In genomic region chr2:128628206-128628605, GRCh38 we compare ENCODE assay signal across 19 cellular contexts.
DNase-seq lines count a peak whose midpoint lies in the region; ATAC-seq, FAIRE-seq and TF ChIP-seq lines count a peak whose summit lies in the region.
"Had no signal": no experiment of that assay in that cellular context is flagged by ENCODE, and none has a peak within 500 bp of the region (broad histone marks: within the 10 kb centered on the region; RNA-seq: fewer than 3 reads in every experiment).

No MANE protein-coding gene starts in this region.

- intact Hi-C loops in Right ventricle myocardium inferior (cut with DNase I) = no loop called here
- intact Hi-C loops in kidney (cut with DNase I) = no loop called here

- peaks cover 21% of the 10 kb centered on the region for H3K4me1 Mint-ChIP-seq in chondrocyte (ENCODE audit: low read depth)

- H3K4me1 ChIP-seq in right atrium auricular region = no peaks in the 10 kb centered on the region
- H3K4me1 ChIP-seq in kidney (ENCODE audit: control insufficient read depth in 1 of 2, insufficient read depth in 1 of 2, low read depth in 1 of 2, low read length in 2 of 2) = no peaks in the 10 kb centered on the region
- peaks cover 6% of the 10 kb centered on the region for H3K4me1 ChIP-seq in suprapubic skin

- no peaks in the 10 kb centered on the region for H3K27me3 Mint-ChIP-seq in chondrocyte (ENCODE audit: low read depth)
- H3K27me3 Mint-ChIP-seq: CD4-positive, alpha-beta T cell had no signal

- no peak for FAIRE-seq in kidney (lab: Jason Lieb, UNC)
- FAIRE-seq: GM19239, HTR-8/SVneo had no signal

- H3K27ac Mint-ChIP-seq in chondrocyte (ENCODE audit: unreplicated experiment) = no peak overlapping the region
- H3K27ac Mint-ChIP-seq: CD4-positive, alpha-beta T cell had no signal

- 98% methylated on average over 4 of the region's 7 CpGs for WGBS in suprapubic skin

- no peak overlapping the region for H3K9ac ChIP-seq in kidney (ENCODE audit: low read length in 2 of 2)

- H3K9me3 Mint-ChIP-seq in chondrocyte (ENCODE audit: low read depth) = no peaks in the 10 kb centered on the region
- H3K9me3 Mint-ChIP-seq: CD4-positive, alpha-beta T cell had no signal

- TF ChIP-seq EP300 in suprapubic skin (IDR thresholded peaks at IDR 0.05) = no peak

- peak; percentile 16 for ATAC-seq in Right ventricle myocardium inferior

- H3K36me3 Mint-ChIP-seq in chondrocyte (ENCODE audit: low read depth) = no peaks in the 10 kb centered on the region

- H3K27ac ChIP-seq in right atrium auricular region (no peak overlapping the region), kidney (ENCODE audit: low read depth in 2 of 2, low read length in 2 of 2) (no peak overlapping the region), suprapubic skin (no peak overlapping the region)

- TF ChIP-seq POLR2A in suprapubic skin (IDR thresholded peaks at IDR 0.05) (no peak), erythroblast (IDR thresholded peaks at IDR 0.05; ENCODE audit: low read length) (no peak)

- no peaks in the 10 kb centered on the region for H3K27me3 ChIP-seq in right atrium auricular region
- no peaks in the 10 kb centered on the region for H3K27me3 ChIP-seq in suprapubic skin

- H3K4me3 ChIP-seq in right atrium auricular region (no peak overlapping the region), kidney (ENCODE audit: low read length in 2 of 2) (no peak overlapping the region), suprapubic skin (no peak overlapping the region)

- H3K4me3 Mint-ChIP-seq in chondrocyte (ENCODE audit: unreplicated experiment) = no peak overlapping the region
- H3K4me3 Mint-ChIP-seq: CD4-positive, alpha-beta T cell had no signal

- TF ChIP-seq CTCF in right atrium auricular region (IDR thresholded peaks at IDR 0.05) (no peak), chondrocyte (IDR thresholded peaks at IDR 0.05) (no peak), kidney (IDR thresholded peaks at IDR 0.05; ENCODE audit: borderline replicate concordance, extremely low read depth, insufficient read depth) (no peak), suprapubic skin (IDR thresholded peaks at IDR 0.05) (no peak)

- H3K9me3 ChIP-seq in right atrium auricular region (no peaks in the 10 kb centered on the region), kidney (ENCODE audit: control insufficient read depth in 1 of 2, low read length in 2 of 2) (no peaks in the 10 kb centered on the region), suprapubic skin (no peaks in the 10 kb centered on the region)

- H3K36me3 ChIP-seq in right atrium auricular region (no peaks in the 10 kb centered on the region), kidney (ENCODE audit: control insufficient read depth in 1 of 2, insufficient read depth in 2 of 2, low read length in 2 of 2) (no peaks in the 10 kb centered on the region), suprapubic skin (no peaks in the 10 kb centered on the region)

- no peak for DNase-seq in Right ventricle myocardium inferior (ENCODE audit: missing footprints)
- no peak for DNase-seq in right atrium auricular region (ENCODE audit: low spot score)
- DNase-seq in chondrocyte (ENCODE audit: low spot score) = peak; percentile 64
- peak; percentile 43 for DNase-seq in kidney
- DNase-seq in suprapubic skin (ENCODE audit: low spot score in 2 of 2) = peak; percentile 30 to 34
- DNase-seq in dermis blood vessel endothelial cell = no peak
- no peak for DNase-seq in NCI-H1436 treated with DMSO at 0.1 percent for 48 hours (lab: John Stamatoyannopoulos, UW)
- DNase-seq in erythroblast (lab: John Stamatoyannopoulos, UW) = no peak
- DNase-seq: ACHN, DMS79 treated with DMSO at 0.1 percent for 48 hours, GDM1, NCI-H1048, NCI-H2107, NCI-H345, NCI-H526 treated with DMSO at 0.1 percent for 48 hours, RPMI8226 had no signal

Comparison
In these comparisons a context has a peak if more than half of its experiments do, and no peak if none do; other contexts are left out.
1. DNase-seq: peak in chondrocyte (single experiment), kidney (single experiment) and suprapubic skin (2 of 2); none in Right ventricle myocardium inferior (single experiment), right atrium auricular region (single experiment), dermis blood vessel endothelial cell (single experiment), NCI-H1436 treated with DMSO at 0.1 percent for 48 hours (single experiment) and erythroblast (0 of 2).